ENCODE assay signal across 8 cellular contexts in genomic region chr11:62571493-62571892, GRCh38. TPM values are rescaled to one million over a fixed set of nuclear protein-coding genes. Genes with fewer than 3 reads are reported as not detected.
A peak's percentile ranks its signal among the peaks of the same experiment; 100 is the strongest.
DNase-seq lines count a peak whose midpoint lies in the region; ATAC-seq and TF ChIP-seq lines count a peak whose summit lies in the region.
"Not testable (repeated sequence)": the region's sequence is repeated elsewhere in the genome, so short reads cannot be mapped to it uniquely, and the experiment has no call there.

No MANE protein-coding gene starts in this region.

- peak overlapping the region; percentile 93 for H3K4me3 Mint-ChIP-seq in activated CD4-positive, alpha-beta T cell treated with anti-CD3 and anti-CD28 coated beads for 36 hours
- peak overlapping the region; percentile 89 for H3K4me3 Mint-ChIP-seq in activated naive CD8-positive, alpha-beta T cell treated with anti-CD3 and anti-CD28 coated beads for 36 hours
- H3K4me3 Mint-ChIP-seq in endothelial cell (ENCODE audit: unreplicated experiment) (peak overlapping the region; percentile 99), naive B cell (peak overlapping the region in 4 of 8 donors; percentile 3 to 76 (median 28))

- in situ Hi-C loops in HAP-1 (cut with MboI; ENCODE audit: low sequenced_read_pairs): not testable (repeated sequence)

- H3K9me3 Mint-ChIP-seq in activated CD4-positive, alpha-beta T cell treated with anti-CD3 and anti-CD28 coated beads for 36 hours (ENCODE audit: low read depth); activated naive CD8-positive, alpha-beta T cell treated with anti-CD3 and anti-CD28 coated beads for 36 hours; endothelial cell (ENCODE audit: unreplicated experiment); naive B cell: not testable (repeated sequence)

- H3K4me2 ChIP-seq in BLaER1: peak overlapping the region; percentile 93
- H3K4me2 ChIP-seq in OCI-LY1 (ENCODE audit: low read length): peak overlapping the region; percentile 78; the same call in 1 of the 2 replicates

- H3F3A ChIP-seq in OCI-LY1 (ENCODE audit: insufficient read depth, low read length): not testable (repeated sequence)

- not testable (repeated sequence) for H3K27me3 Mint-ChIP-seq in activated CD4-positive, alpha-beta T cell treated with anti-CD3 and anti-CD28 coated beads for 36 hours; activated naive CD8-positive, alpha-beta T cell treated with anti-CD3 and anti-CD28 coated beads for 36 hours; endothelial cell (ENCODE audit: unreplicated experiment); naive B cell

- H3K4me1 Mint-ChIP-seq in activated CD4-positive, alpha-beta T cell treated with anti-CD3 and anti-CD28 coated beads for 36 hours: peaks cover 60% of the 10 kb centered on the region
- H3K4me1 Mint-ChIP-seq in activated naive CD8-positive, alpha-beta T cell treated with anti-CD3 and anti-CD28 coated beads for 36 hours: peaks cover 51% of the 10 kb centered on the region
- H3K4me1 Mint-ChIP-seq in endothelial cell (ENCODE audit: unreplicated experiment) (peaks cover 56% of the 10 kb centered on the region), naive B cell (peaks cover 38 to 64% (median 61%) of the 10 kb centered on the region in 3 donors)

- peaks cover 21% of the 10 kb centered on the region for H3K79me2 ChIP-seq in OCI-LY1 (ENCODE audit: insufficient read depth, low read length)

- peaks cover 72% of the 10 kb centered on the region for H3K36me3 Mint-ChIP-seq in activated CD4-positive, alpha-beta T cell treated with anti-CD3 and anti-CD28 coated beads for 36 hours (ENCODE audit: low read depth)
- H3K36me3 Mint-ChIP-seq in activated naive CD8-positive, alpha-beta T cell treated with anti-CD3 and anti-CD28 coated beads for 36 hours: peaks cover 69% of the 10 kb centered on the region
- H3K36me3 Mint-ChIP-seq in endothelial cell (ENCODE audit: low read depth, unreplicated experiment) (peaks cover 54% of the 10 kb centered on the region), naive B cell (peaks cover 17 to 27% of the 10 kb centered on the region in 2 donors)

- not testable (repeated sequence) for H3K27ac ChIP-seq in BLaER1; OCI-LY1 (ENCODE audit: low read depth, low read length, poor library complexity, severe bottlenecking)
- H3K27ac ChIP-seq in skeletal muscle tissue (ENCODE audit: low read depth, low read length): peak overlapping the region; percentile 15

- H2AFZ ChIP-seq in OCI-LY1 (ENCODE audit: low read length): not testable (repeated sequence)

- H4K20me1 ChIP-seq in BLaER1: peaks cover 69% of the 10 kb centered on the region
- not testable (repeated sequence) for H4K20me1 ChIP-seq in OCI-LY1 (ENCODE audit: insufficient read depth, low read length)

- 0 out of 2 replicates have a peak overlapping the region, but pooled peaks have one; percentile 95 for H3K4me3 ChIP-seq in BLaER1
- H3K4me3 ChIP-seq in HAP-1: peak overlapping the region; percentile 89
- H3K4me3 ChIP-seq in OCI-LY1 (ENCODE audit: low read depth, low read length, poor library complexity, severe bottlenecking): peak overlapping the region; percentile 77
- peak overlapping the region in 2 of 3 donors; percentile 6 to 25 for H3K4me3 ChIP-seq in skeletal muscle tissue (ENCODE audit: low read length in 3 of 3)

- POLR2A ChIA-PET in activated CD4-positive, alpha-beta T cell treated with anti-CD3 and anti-CD28 coated beads for 36 hours (lab: Charles Lee): not testable (repeated sequence)

- H3K9ac ChIP-seq in BLaER1 (peak overlapping the region; percentile 98; the same call in 1 of the 2 replicates), skeletal muscle tissue (ENCODE audit: low read depth in 1 of 3, low read length in 3 of 3) (peak overlapping the region in 2 of 3 donors; percentile 10 to 97)
- not testable (repeated sequence) for H3K9ac ChIP-seq in OCI-LY1 (ENCODE audit: low read length)

- TF ChIP-seq CTCF in OCI-LY1 (IDR thresholded peaks at IDR 0.05; ENCODE audit: low read length); endothelial cell (IDR thresholded peaks at IDR 0.05; ENCODE audit: unreplicated experiment): not testable (repeated sequence)

- intact Hi-C loops in activated CD4-positive, alpha-beta T cell treated with anti-CD3 and anti-CD28 coated beads for 36 hours (cut with DNase I, micrococcal nuclease): loop anchor here in 1 of 2 experiments (5.0 kb wide), 1 partner anchor 449 kb away; the partner anchor contains the start of gene INCENP

- H3K9me2 ChIP-seq in OCI-LY1 (ENCODE audit: low read depth, low read length): not testable (repeated sequence)

- H3K4me1 ChIP-seq in BLaER1 (peaks cover 54% of the 10 kb centered on the region), HAP-1 (peaks cover 25% of the 10 kb centered on the region), OCI-LY1 (ENCODE audit: insufficient read depth, low read length, severe bottlenecking) (peaks cover 38% of the 10 kb centered on the region), skeletal muscle tissue (ENCODE audit: control insufficient read depth in 3 of 3, insufficient read depth in 3 of 3, low read length in 3 of 3) (peaks cover 57 to 67% (median 60%) of the 10 kb centered on the region in 3 donors)

- not testable (repeated sequence) for DNase-seq in HAP-1 (ENCODE audit: low spot score in 2 of 2); activated CD4-positive, alpha-beta T cell treated with anti-CD3 and anti-CD28 coated beads for 36 hours; activated naive CD8-positive, alpha-beta T cell treated with anti-CD3 and anti-CD28 coated beads for 36 hours; endothelial cell (ENCODE audit: low spot score); naive B cell

- H3K9me3 ChIP-seq in BLaER1; HAP-1; OCI-LY1 (ENCODE audit: low read length); skeletal muscle tissue (ENCODE audit: control insufficient read depth in 3 of 3, low read length in 3 of 3): not testable (repeated sequence)

- CTCF ChIA-PET in activated CD4-positive, alpha-beta T cell treated with anti-CD3 and anti-CD28 coated beads for 36 hours (lab: Charles Lee): interaction anchor here (0.6 to 4.7 kb wide), 2 partner anchors 29 to 40 kb away, joined by 3 to 24 read pairs; no protein-coding TSS in a partner anchor

- H3K27me3 ChIP-seq in BLaER1; HAP-1 (ENCODE audit: low read depth); OCI-LY1 (ENCODE audit: insufficient read depth, low read length); skeletal muscle tissue (ENCODE audit: control insufficient read depth in 3 of 3, insufficient read depth in 3 of 3, low read length in 3 of 3): not testable (repeated sequence)

- peak overlapping the region; percentile 97 for H3K27ac Mint-ChIP-seq in activated CD4-positive, alpha-beta T cell treated with anti-CD3 and anti-CD28 coated beads for 36 hours
- H3K27ac Mint-ChIP-seq in activated naive CD8-positive, alpha-beta T cell treated with anti-CD3 and anti-CD28 coated beads for 36 hours: peak overlapping the region; percentile 99
- H3K27ac Mint-ChIP-seq in endothelial cell (ENCODE audit: unreplicated experiment) (peak overlapping the region; percentile 49), naive B cell (peak overlapping the region in 5 of 6 donors; percentile 1 to 97 (median 23))

- not testable (repeated sequence) for ATAC-seq in activated CD4-positive, alpha-beta T cell treated with anti-CD3 and anti-CD28 coated beads for 36 hours; naive B cell (ENCODE audit: low read depth in 2 of 2)

- H3K36me3 ChIP-seq in BLaER1 (peaks cover 76% of the 10 kb centered on the region), HAP-1 (replicated peaks) (peaks cover 94% of the 10 kb centered on the region), OCI-LY1 (ENCODE audit: insufficient read depth, low read length) (peaks cover 77% of the 10 kb centered on the region), skeletal muscle tissue (ENCODE audit: control insufficient read depth in 3 of 3, insufficient read depth in 3 of 3, low read length in 3 of 3) (peaks cover 37 to 48% (median 43%) of the 10 kb centered on the region in 3 donors)

RNA-seq across cellular contexts. Expression of gene EEF1G, which starts 2.2 kb away (rescaled TPM):
- total RNA-seq in activated CD4-positive, alpha-beta T cell treated with anti-CD3 and anti-CD28 coated beads for 36 hours: 1,000 to 10,000 TPM; 1,986 to 2,351 TPM
- total RNA-seq in activated naive CD8-positive, alpha-beta T cell treated with anti-CD3 and anti-CD28 coated beads for 36 hours: 1,000 to 10,000 TPM; 1,924 to 1,929 TPM
- total RNA-seq in endothelial cell (ENCODE audit: unreplicated experiment) (1,951 TPM), skeletal muscle tissue (2,520 TPM)
- 1,000 to 10,000 TPM; 1,313 to 1,862 (median 1,450) TPM for polyA plus RNA-seq in naive B cell (ENCODE audit: low read depth in 6 of 6)

RNA-seq across cellular contexts. Expression of gene TUT1, which starts 19.8 kb away (rescaled TPM):
- total RNA-seq in activated CD4-positive, alpha-beta T cell treated with anti-CD3 and anti-CD28 coated beads for 36 hours: 10 to 100 TPM; 32.5 to 36.0 TPM
- 10 to 100 TPM; 29.1 to 32.2 TPM for total RNA-seq in activated naive CD8-positive, alpha-beta T cell treated with anti-CD3 and anti-CD28 coated beads for 36 hours
- 21.2 TPM for total RNA-seq in endothelial cell (ENCODE audit: unreplicated experiment)
- 10 to 100 TPM; 12.7 to 20.8 (median 16.2) TPM for polyA plus RNA-seq in naive B cell (ENCODE audit: low read depth in 6 of 6)
- total RNA-seq in skeletal muscle tissue: 4.2 TPM

RNA-seq across cellular contexts. Expression of gene AHNAK, which starts 24.9 kb away (rescaled TPM):
- total RNA-seq in activated CD4-positive, alpha-beta T cell treated with anti-CD3 and anti-CD28 coated beads for 36 hours: 10 to 100 TPM; 47.3 to 54.7 TPM
- total RNA-seq in activated naive CD8-positive, alpha-beta T cell treated with anti-CD3 and anti-CD28 coated beads for 36 hours: 10 to 100 TPM; 12.3 to 12.5 TPM
- total RNA-seq in endothelial cell (ENCODE audit: unreplicated experiment) (136 TPM), skeletal muscle tissue (432 TPM)
- 10 to 100 TPM in 5 of 6 donors, 1 to 10 TPM in 1; 2.0 to 45.3 (median 15.9) TPM for polyA plus RNA-seq in naive B cell (ENCODE audit: low read depth in 6 of 6)

RNA-seq across cellular contexts. Expression of gene MTA2, which starts 30.2 kb away (rescaled TPM):
- 100 to 1,000 TPM; 159 to 179 TPM for total RNA-seq in activated CD4-positive, alpha-beta T cell treated with anti-CD3 and anti-CD28 coated beads for 36 hours
- 100 to 1,000 TPM; 196 to 200 TPM for total RNA-seq in activated naive CD8-positive, alpha-beta T cell treated with anti-CD3 and anti-CD28 coated beads for 36 hours
- total RNA-seq in endothelial cell (ENCODE audit: unreplicated experiment) (157 TPM), skeletal muscle tissue (63.7 TPM)
- polyA plus RNA-seq in naive B cell (ENCODE audit: low read depth in 6 of 6): 10 to 100 TPM in 5 of 6 donors, 1 to 10 TPM in 1; 3.4 to 27.5 (median 17.8) TPM

RNA-seq across cellular contexts. Expression of gene EML3, which starts 41.1 kb away (rescaled TPM):
- total RNA-seq in activated CD4-positive, alpha-beta T cell treated with anti-CD3 and anti-CD28 coated beads for 36 hours: 100 to 1,000 TPM; 101 to 112 TPM
- 100 to 1,000 TPM; 112 to 121 TPM for total RNA-seq in activated naive CD8-positive, alpha-beta T cell treated with anti-CD3 and anti-CD28 coated beads for 36 hours
- total RNA-seq in endothelial cell (ENCODE audit: unreplicated experiment): 98.6 TPM
- polyA plus RNA-seq in naive B cell (ENCODE audit: low read depth in 6 of 6): 10 to 100 TPM in 5 of 6 donors, 1 to 10 TPM in 1; 9.7 to 15.5 (median 12.5) TPM
- total RNA-seq in skeletal muscle tissue: 7.3 TPM

Comparison
In these comparisons a context has a peak if more than half of its experiments do, and no peak if none do; other contexts are left out.
1. H3K4me3 ChIP-seq: peak in every context shown above with its lines; median percentile 95 in BLaER1; 89 in HAP-1; 77 in OCI-LY1; 16 in skeletal muscle tissue.
2. H3K27ac Mint-ChIP-seq: peak in every context shown above with its lines; median percentile 99 in activated naive CD8-positive, alpha-beta T cell treated with anti-CD3 and anti-CD28 coated beads for 36 hours; 97 in activated CD4-positive, alpha-beta T cell treated with anti-CD3 and anti-CD28 coated beads for 36 hours; 49 in endothelial cell; 23 in naive B cell.